6 cellular contexts compared by ENCODE assay signal in genomic region chr22:37894939-37895670, GRCh38. TPM values are rescaled to one million over a fixed set of nuclear protein-coding genes. Genes with fewer than 3 reads are reported as not detected.
DNase-seq lines count a peak whose midpoint lies in the region; ATAC-seq and TF ChIP-seq lines count a peak whose summit lies in the region.
"Had no signal": no experiment of that assay in that cellular context is flagged by ENCODE, and none has a peak within 500 bp of the region (broad histone marks: within the 10 kb centered on the region; RNA-seq: fewer than 3 reads in every experiment).

No MANE protein-coding gene starts in this region.

- no peak for TF ChIP-seq CTCF in RWPE2 (IDR thresholded peaks at IDR 0.05; ENCODE audit: poor library complexity, severe bottlenecking)
- no peak for TF ChIP-seq CTCF in stomach (IDR thresholded peaks at IDR 0.05)

- no peaks in the 10 kb centered on the region for H3K9me3 ChIP-seq in RWPE2 (ENCODE audit: severe bottlenecking)
- H3K9me3 ChIP-seq in stomach = no peaks in the 10 kb centered on the region
- H3K9me3 ChIP-seq: psoas muscle had no signal

- intact Hi-C loops in stomach (cut with DNase I; ENCODE audit: low total_unique reads) = no loop called here

- TF ChIP-seq EP300 in stomach (IDR thresholded peaks at IDR 0.05) = no peak

- DNase-seq in RWPE2 (ENCODE audit: low spot score) = no peak
- DNase-seq in epithelial cell of prostate (ENCODE audit: low read depth, low spot score) = no peak
- DNase-seq in stomach = peak; percentile 30
- DNase-seq in AG20443 (ENCODE audit: low spot score) = no peak
- DNase-seq: psoas muscle had no signal

- WGBS in stomach, 5 donors = 31 to 44% (median 33%) methylated on average over 8 of the region's 8 CpGs

- TF ChIP-seq POLR2A in stomach (IDR thresholded peaks at IDR 0.05) = no peak

- peaks cover 52% of the 10 kb centered on the region for H3K4me1 ChIP-seq in RWPE2 (ENCODE audit: insufficient read depth, poor library complexity, severe bottlenecking)
- peaks cover 52 to 75% (median 66%) of the 10 kb centered on the region in 4 donors for H3K4me1 ChIP-seq in stomach

- H3K27ac ChIP-seq in RWPE2 (ENCODE audit: poor library complexity, severe bottlenecking) (peak overlapping the region; percentile 98), epithelial cell of prostate (peak overlapping the region; percentile 99), stomach (peak overlapping the region; percentile 79 to 92 (median 85))
- H3K27ac ChIP-seq: psoas muscle had no signal

- no peaks in the 10 kb centered on the region for H3K27me3 ChIP-seq in RWPE2 (ENCODE audit: insufficient read depth, poor library complexity, severe bottlenecking)
- no peaks in the 10 kb centered on the region for H3K27me3 ChIP-seq in stomach

- ATAC-seq in RWPE2 (ENCODE audit: low read depth) = peak; percentile 15; the same call in 1 of the 3 replicates
- no peak for ATAC-seq in GM21825 (IDR thresholded peaks at IDR 0.05; ENCODE audit: unreplicated experiment)

- peaks cover 10% of the 10 kb centered on the region for H3K36me3 ChIP-seq in RWPE2 (ENCODE audit: low read depth)
- peaks cover 3 to 22% (median 17%) of the 10 kb centered on the region in 4 donors for H3K36me3 ChIP-seq in stomach

- H3K4me3 ChIP-seq in RWPE2 (ENCODE audit: severe bottlenecking) = no peak overlapping the region
- no peak overlapping the region for H3K4me3 ChIP-seq in stomach
- H3K4me3 ChIP-seq: psoas muscle had no signal

RNA-seq across cellular contexts. Expression of gene MICALL1, which starts 11.0 kb away (rescaled TPM):
- total RNA-seq in stomach = 100 to 1,000 TPM in 3 of 5 donors, 10 to 100 TPM in 2; 31.4 to 155 (median 112) TPM
- 10 to 100 TPM; 17.7 to 55.1 (median 35.6) TPM for polyA plus RNA-seq in stomach

RNA-seq across cellular contexts. Expression of gene EIF3L, which starts 45.9 kb away (rescaled TPM):
- 100 to 1,000 TPM; 271 to 452 (median 385) TPM for total RNA-seq in stomach
- 100 to 1,000 TPM; 254 to 657 (median 378) TPM for polyA plus RNA-seq in stomach

RNA-seq across cellular contexts. Expression of gene ANKRD54, which starts 51.0 kb away (rescaled TPM):
- total RNA-seq in stomach = 100 to 1,000 TPM in 1 of 5 donors, 10 to 100 TPM in 3, 1 to 10 TPM in 1; 6.8 to 210 (median 18.3) TPM
- 10 to 100 TPM; 12.5 to 19.0 (median 14.8) TPM for polyA plus RNA-seq in stomach

RNA-seq across cellular contexts. Expression of gene C22orf23, which starts 58.3 kb away (rescaled TPM):
- not detected for total RNA-seq in stomach
- 1 to 10 TPM in 1 of 3 donors, under 1 TPM in 2; 0.18 to 1.2 (median 0.31) TPM for polyA plus RNA-seq in stomach

RNA-seq across cellular contexts. Expression of gene POLR2F, which starts 58.4 kb away (rescaled TPM):
- 100 to 1,000 TPM in 2 of 5 donors, 10 to 100 TPM in 3; 41.5 to 145 (median 74.5) TPM for total RNA-seq in stomach
- 100 to 1,000 TPM; 139 to 149 (median 146) TPM for polyA plus RNA-seq in stomach
